In the genomic region with DNA sequence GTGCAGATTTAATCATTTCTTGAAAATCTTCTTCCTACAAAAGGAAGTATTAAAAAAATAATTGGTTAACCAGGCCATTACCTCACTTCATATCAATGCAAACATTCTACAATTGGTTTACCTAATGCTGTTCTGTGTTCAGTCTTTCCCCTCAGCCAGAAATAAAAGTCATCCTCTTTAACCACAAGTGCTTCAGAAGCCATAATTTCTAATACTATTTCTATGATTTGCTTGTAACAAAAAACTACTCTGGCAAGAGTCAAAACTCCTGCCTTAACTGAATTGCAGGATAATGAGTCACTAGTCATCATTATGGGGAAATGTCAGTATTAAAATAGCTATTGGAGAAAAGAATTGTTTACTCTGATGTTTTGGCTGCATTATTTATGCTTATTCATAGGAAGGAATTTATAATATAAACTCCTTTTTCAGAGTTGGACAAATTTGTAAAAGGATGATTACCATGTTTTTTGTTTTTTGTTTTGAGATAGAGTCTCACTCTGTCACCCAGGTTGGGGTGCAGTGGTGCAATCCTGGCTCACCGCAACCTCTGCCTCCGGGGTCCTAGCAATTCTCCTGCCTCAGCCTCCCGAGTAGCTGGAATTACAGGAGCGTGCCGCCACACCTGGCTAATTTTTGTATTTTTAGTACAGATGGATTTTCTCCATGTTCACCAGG, we compare ENCODE assay signal across 16 cellular contexts. TPM values are rescaled to one million over a fixed set of nuclear protein-coding genes. Genes with fewer than 3 reads are reported as not detected.
DNase-seq lines count a peak whose midpoint lies in the region; ATAC-seq and TF ChIP-seq lines count a peak whose summit lies in the region.
"Had no signal": no experiment of that assay in that cellular context is flagged by ENCODE, and none has a peak within 500 bp of the region (broad histone marks: within the 10 kb centered on the region; RNA-seq: fewer than 3 reads in every experiment).

No MANE protein-coding gene starts in this region.

- no peaks in the 10 kb centered on the region for H3K36me3 ChIP-seq in SJSA1
- H3K36me3 ChIP-seq in prostate gland = no peaks in the 10 kb centered on the region

- H3K27ac ChIP-seq in SJSA1 = peak overlapping the region; percentile 78
- H3K27ac ChIP-seq in prostate gland = no peak overlapping the region
- H3K27ac ChIP-seq: HL-60 had no signal

- TF ChIP-seq CTCF in prostate gland (IDR thresholded peaks at IDR 0.05) = no peak

- TF ChIP-seq POLR2A in prostate gland (IDR thresholded peaks at IDR 0.05) = no peak

- H3K9me3 ChIP-seq in SJSA1 (replicated peaks) (no peaks in the 10 kb centered on the region), prostate gland (no peaks in the 10 kb centered on the region)

- H3K4me3 ChIP-seq in SJSA1 (no peak overlapping the region), skeletal muscle cell (ENCODE audit: low read depth, low read length) (no peak overlapping the region), prostate gland (no peak overlapping the region)

- DNase-seq in GM03348 (ENCODE audit: low spot score) (peak; percentile 70), SJSA1 (ENCODE audit: low read depth in 1 of 2, low spot score in 2 of 2) (peak; percentile 52 to 91), fibroblast of peridontal ligament (ENCODE audit: extremely low read depth) (peak; percentile 97), skeletal muscle cell (ENCODE audit: low read depth) (peak; percentile 80), prostate gland (ENCODE audit: low spot score) (no peak), GDM1 (lab: John Stamatoyannopoulos, UW) (no peak)
- DNase-seq in activated CD8-positive, alpha-beta memory T cell treated with anti-CD3 and anti-CD28 coated beads, Interleukin-2, amount 50 U/mL, for 4 hours = no peak
- DNase-seq: activated CD4-positive, alpha-beta T cell treated with anti-CD3 and anti-CD28 coated beads, Interleukin-2, amount 10 ng/mL, durations not matched to agents 7 days and 5 days; activated naive CD8-positive, alpha-beta T cell treated with anti-CD3 and anti-CD28 coated beads, Interleukin-2, amount 10 ng/mL, durations not matched to agents 7 days and 5 days; DMS79; mesendoderm; small intestine had no signal

- no peaks in the 10 kb centered on the region for H3K27me3 ChIP-seq in SJSA1 (replicated peaks)
- no peaks in the 10 kb centered on the region for H3K27me3 ChIP-seq in prostate gland (replicated peaks; ENCODE audit: insufficient read depth)

- WGBS in prostate gland = 86% methylated on average over 5 of the region's 5 CpGs

- ATAC-seq in HG02884 (IDR thresholded peaks at IDR 0.05; ENCODE audit: unreplicated experiment) = no peak
- ATAC-seq: stimulated activated memory B cell treated with anti-CD40 and anti-IgM and Interleukin-4, amounts not matched to agents 10 μg/mL and 1 μg/mL and 100 μg/mL, for 72 hours had no signal

- intact Hi-C loops in prostate gland (cut with DNase I) = no loop called here

- peaks cover 17% of the 10 kb centered on the region for H3K4me1 ChIP-seq in SJSA1 (replicated peaks)
- no peaks in the 10 kb centered on the region for H3K4me1 ChIP-seq in prostate gland (replicated peaks)

RNA-seq across cellular contexts. Expression of gene ODAD2, which starts 55.5 kb away (rescaled TPM):
- total RNA-seq in SJSA1 (2014; rRNA removed; shearing (Covaris generic)) = 0.68 and 2.0 TPM in 2 replicates
- 1 to 10 TPM; 1.3 to 6.6 TPM for total RNA-seq in prostate gland
- total RNA-seq: activated CD4-positive, alpha-beta T cell treated with anti-CD3 and anti-CD28 coated beads, Interleukin-2, amount 10 ng/mL, durations not matched to agents 7 days and 5 days; activated naive CD8-positive, alpha-beta T cell treated with anti-CD3 and anti-CD28 coated beads, Interleukin-2, amount 10 ng/mL, durations not matched to agents 7 days and 5 days; SK-MEL-5 had no signal

Comparison
In these comparisons a context has a peak if more than half of its experiments do, and no peak if none do; other contexts are left out.
1. DNase-seq: peak in GM03348 (single experiment), SJSA1 (2 of 2), fibroblast of peridontal ligament (single experiment) and skeletal muscle cell (single experiment); none in prostate gland (single experiment), GDM1 (single experiment) and activated CD8-positive, alpha-beta memory T cell treated with anti-CD3 and anti-CD28 coated beads, Interleukin-2, amount 50 U/mL, for 4 hours (single experiment).